In genomic region chr1:202952818-202953217, GRCh38 we compare ENCODE assay signal across 9 cellular contexts. TPM values are rescaled to one million over a fixed set of nuclear protein-coding genes. Genes with fewer than 3 reads are reported as not detected.
DNase-seq lines count a peak whose midpoint lies in the region; ATAC-seq and TF ChIP-seq lines count a peak whose summit lies in the region.
"Had no signal": no experiment of that assay in that cellular context is flagged by ENCODE, and none has a peak within 500 bp of the region (broad histone marks: within the 10 kb centered on the region; RNA-seq: fewer than 3 reads in every experiment).

No MANE protein-coding gene starts in this region.

- H3K79me2 ChIP-seq in OCI-LY7 (ENCODE audit: insufficient read depth, low read depth, low read length) (peaks cover 53% of the 10 kb centered on the region), neural progenitor cell (ENCODE audit: low read depth) (peaks cover 67% of the 10 kb centered on the region)

- H3K9ac ChIP-seq in neural progenitor cell, result no peak overlapping the region

- peaks cover 0 to 47% (median 32%) of the 10 kb centered on the region in 6 donors for H3K36me3 ChIP-seq in spleen
- H3K36me3 ChIP-seq in OCI-LY7 (ENCODE audit: insufficient read depth, low read length), result peaks cover 60% of the 10 kb centered on the region
- no peaks in the 10 kb centered on the region for H3K36me3 ChIP-seq in neural progenitor cell

- DNase-seq in Kasumi-1 (lab: John Stamatoyannopoulos, UW), result peak; percentile 92 to 94
- DNase-seq in activated T-helper 1 cell treated with anti-CD3 and anti-CD28 coated beads, Interleukin-12 subunit alpha, Interleukin-12 subunit beta, Interleukin-2, Interleukin-4 antibody, amounts not matched to agents 30 ng/mL and 10 ng/mL and 1 ng/mL, durations not matched to agents 14 hours and 24 hours and 36 hours (ENCODE audit: low spot score), result no peak
- DNase-seq in glomerular visceral epithelial cell (ENCODE audit: extremely low spot score), result peak; percentile 18
- DNase-seq in spleen, result no peak
- no peak for DNase-seq in OCI-LY7 (ENCODE audit: low spot score)
- no peak for DNase-seq in NCI-H526 treated with DMSO at 0.1 percent for 48 hours (lab: John Stamatoyannopoulos, UW)
- DNase-seq in neural progenitor cell (ENCODE audit: low spot score), result no peak
- DNase-seq: Karpas-422 had no signal

- H3K4me1 ChIP-seq in spleen, result peaks cover 31 to 70% (median 61%) of the 10 kb centered on the region in 6 donors
- peaks cover 9% of the 10 kb centered on the region for H3K4me1 ChIP-seq in OCI-LY7 (ENCODE audit: insufficient read depth, low read length, poor library complexity, severe bottlenecking)
- H3K4me1 ChIP-seq in neural progenitor cell, result peaks cover 6% of the 10 kb centered on the region

- no TSS peak for BruUV-seq in OCI-LY7 (replicated peaks; lab: Mats Ljungman, UMichigan)

- no peaks in the 10 kb centered on the region for H3F3A ChIP-seq in neural progenitor cell (ENCODE audit: low read depth)

- no peaks in the 10 kb centered on the region for H3K9me2 ChIP-seq in OCI-LY7 (ENCODE audit: insufficient read depth, low read length)

- H3K27me3 ChIP-seq in spleen (replicated peaks in 1 of 7) (no peaks in the 10 kb centered on the region), neural progenitor cell (no peaks in the 10 kb centered on the region)

- no peak overlapping the region for H3K4me3 Mint-ChIP-seq in activated T-helper 1 cell treated with anti-CD3 and anti-CD28 coated beads, Interleukin-12 subunit alpha, Interleukin-12 subunit beta, Interleukin-2, Interleukin-4 antibody, amounts not matched to agents 30 ng/mL and 10 ng/mL and 1 ng/mL, durations not matched to agents 14 hours and 24 hours and 36 hours
- H3K4me3 Mint-ChIP-seq in neural progenitor cell, result no peak overlapping the region

- no peak for TF ChIP-seq POLR2A in spleen (IDR thresholded peaks at IDR 0.05)

- H3K27ac ChIP-seq in spleen (peak overlapping the region; percentile 20 to 90 (median 78)), OCI-LY7 (ENCODE audit: low read depth, low read length, poor library complexity, severe bottlenecking) (no peak overlapping the region), neural progenitor cell (no peak overlapping the region)

- TF ChIP-seq CTCF in spleen (IDR thresholded peaks at IDR 0.05 in 8 of 11, conservative IDR thresholded peaks at IDR 0.05 in 3 of 11) (no peak), OCI-LY7 (conservative IDR thresholded peaks at IDR 0.05; ENCODE audit: low read length) (no peak), neural progenitor cell (IDR thresholded peaks at IDR 0.05) (no peak)

- H3K4me2 ChIP-seq in OCI-LY7 (ENCODE audit: low read length), result no peak overlapping the region
- no peak overlapping the region for H3K4me2 ChIP-seq in neural progenitor cell

- CTCF ChIA-PET in OCI-LY7 (lab: Charles Lee; ENCODE audit: unreplicated experiment), result no interaction called here

- no peak for ATAC-seq in HG02610 (IDR thresholded peaks at IDR 0.05; ENCODE audit: unreplicated experiment)

- peaks cover 23% of the 10 kb centered on the region for H3K36me3 Mint-ChIP-seq in activated T-helper 1 cell treated with anti-CD3 and anti-CD28 coated beads, Interleukin-12 subunit alpha, Interleukin-12 subunit beta, Interleukin-2, Interleukin-4 antibody, amounts not matched to agents 30 ng/mL and 10 ng/mL and 1 ng/mL, durations not matched to agents 14 hours and 24 hours and 36 hours (ENCODE audit: low read depth)
- peaks cover 9% of the 10 kb centered on the region for H3K36me3 Mint-ChIP-seq in neural progenitor cell

- peak overlapping the region in 1 of 8 donors; percentile 51 for H3K4me3 ChIP-seq in spleen
- no peak overlapping the region for H3K4me3 ChIP-seq in OCI-LY7 (ENCODE audit: low read depth, low read length, poor library complexity, severe bottlenecking)
- no peak overlapping the region for H3K4me3 ChIP-seq in neural progenitor cell

- H3K27me3 Mint-ChIP-seq in activated T-helper 1 cell treated with anti-CD3 and anti-CD28 coated beads, Interleukin-12 subunit alpha, Interleukin-12 subunit beta, Interleukin-2, Interleukin-4 antibody, amounts not matched to agents 30 ng/mL and 10 ng/mL and 1 ng/mL, durations not matched to agents 14 hours and 24 hours and 36 hours (ENCODE audit: insufficient read depth), result no peaks in the 10 kb centered on the region
- no peaks in the 10 kb centered on the region for H3K27me3 Mint-ChIP-seq in neural progenitor cell (ENCODE audit: insufficient read depth, low read depth)

- no peak overlapping the region for H2AFZ ChIP-seq in OCI-LY7 (ENCODE audit: low read length)
- H2AFZ ChIP-seq in neural progenitor cell (replicated peaks), result no peak overlapping the region

- H3K9me3 Mint-ChIP-seq in activated T-helper 1 cell treated with anti-CD3 and anti-CD28 coated beads, Interleukin-12 subunit alpha, Interleukin-12 subunit beta, Interleukin-2, Interleukin-4 antibody, amounts not matched to agents 30 ng/mL and 10 ng/mL and 1 ng/mL, durations not matched to agents 14 hours and 24 hours and 36 hours, result no peaks in the 10 kb centered on the region
- no peaks in the 10 kb centered on the region for H3K9me3 Mint-ChIP-seq in neural progenitor cell

- H3K27ac Mint-ChIP-seq in activated T-helper 1 cell treated with anti-CD3 and anti-CD28 coated beads, Interleukin-12 subunit alpha, Interleukin-12 subunit beta, Interleukin-2, Interleukin-4 antibody, amounts not matched to agents 30 ng/mL and 10 ng/mL and 1 ng/mL, durations not matched to agents 14 hours and 24 hours and 36 hours, result peak overlapping the region; percentile 7
- H3K27ac Mint-ChIP-seq in neural progenitor cell, result no peak overlapping the region

- H4K20me1 ChIP-seq in OCI-LY7 (ENCODE audit: insufficient read depth, low read length) (peaks cover 12% of the 10 kb centered on the region), neural progenitor cell (ENCODE audit: low read depth) (peaks cover 60% of the 10 kb centered on the region)

- no peaks in the 10 kb centered on the region for H3K9me3 ChIP-seq in spleen
- no peaks in the 10 kb centered on the region for H3K9me3 ChIP-seq in OCI-LY7 (ENCODE audit: low read length)
- H3K9me3 ChIP-seq in neural progenitor cell (ENCODE audit: low read depth), result no peaks in the 10 kb centered on the region

- WGBS in spleen, 5 donors, result 11 to 18% (median 16%) methylated on average over 4 of the region's 4 CpGs

- peaks cover 52% of the 10 kb centered on the region for H3K4me1 Mint-ChIP-seq in activated T-helper 1 cell treated with anti-CD3 and anti-CD28 coated beads, Interleukin-12 subunit alpha, Interleukin-12 subunit beta, Interleukin-2, Interleukin-4 antibody, amounts not matched to agents 30 ng/mL and 10 ng/mL and 1 ng/mL, durations not matched to agents 14 hours and 24 hours and 36 hours (ENCODE audit: low read depth)
- H3K4me1 Mint-ChIP-seq in neural progenitor cell, result peaks cover 12% of the 10 kb centered on the region

- POLR2A ChIA-PET in OCI-LY7 (lab: Charles Lee), result interaction anchor here (0.6 to 1.6 kb wide), 2 partner anchors 8 to 16 kb away, joined by 4 to 7 read pairs; no protein-coding TSS in a partner anchor

- intact Hi-C loops in activated T-helper 1 cell treated with anti-CD3 and anti-CD28 coated beads, Interleukin-12 subunit alpha, Interleukin-12 subunit beta, Interleukin-2, Interleukin-4 antibody, amounts not matched to agents 30 ng/mL and 10 ng/mL and 1 ng/mL, durations not matched to agents 14 hours and 24 hours and 36 hours (cut with micrococcal nuclease), result no loop called here
- intact Hi-C loops in spleen (cut with DNase I; ENCODE audit: low total_unique reads), result no loop called here
- intact Hi-C loops in OCI-LY7 (cut with micrococcal nuclease; ENCODE audit: unreplicated experiment), result no loop called here

RNA-seq across cellular contexts. Expression of gene ADIPOR1, which starts 5.3 kb away (rescaled TPM):
- 88.7 and 93.3 TPM in 2 replicates for total RNA-seq in activated T-helper 1 cell treated with anti-CD3 and anti-CD28 coated beads, Interleukin-12 subunit alpha, Interleukin-12 subunit beta, Interleukin-2, Interleukin-4 antibody, amounts not matched to agents 30 ng/mL and 10 ng/mL and 1 ng/mL, durations not matched to agents 14 hours and 24 hours and 36 hours
- total RNA-seq in spleen (100 to 1,000 TPM in 5 of 7 donors, 10 to 100 TPM in 2; 90.9 to 167 (median 128) TPM), OCI-LY7 (2022) (55.0 and 57.4 TPM in 2 replicates), neural progenitor cell (ENCODE audit: low replicate concordance) (54.6 and 67.0 TPM in 2 replicates)
- 10 to 100 TPM; 34.0 to 57.6 (median 39.7) TPM for polyA plus RNA-seq in spleen
- total RNA-seq in OCI-LY7 (2014; rRNA removed; shearing (Covaris generic)), result 49.4 and 55.2 TPM in 2 replicates

RNA-seq across cellular contexts. Expression of gene CYB5R1, which starts 14.2 kb away (rescaled TPM):
- 21.5 and 21.7 TPM in 2 replicates for total RNA-seq in activated T-helper 1 cell treated with anti-CD3 and anti-CD28 coated beads, Interleukin-12 subunit alpha, Interleukin-12 subunit beta, Interleukin-2, Interleukin-4 antibody, amounts not matched to agents 30 ng/mL and 10 ng/mL and 1 ng/mL, durations not matched to agents 14 hours and 24 hours and 36 hours
- total RNA-seq in spleen (10 to 100 TPM; 41.1 to 60.5 (median 51.4) TPM), OCI-LY7 (2022) (19.3 and 22.2 TPM in 2 replicates), neural progenitor cell (ENCODE audit: low replicate concordance) (12.6 and 19.7 TPM in 2 replicates)
- polyA plus RNA-seq in spleen, result 10 to 100 TPM; 26.2 to 29.9 (median 28.9) TPM
- 12.8 and 14.5 TPM in 2 replicates for total RNA-seq in OCI-LY7 (2014; rRNA removed; shearing (Covaris generic))

RNA-seq across cellular contexts. Expression of gene KLHL12, which starts 25.8 kb away (rescaled TPM):
- 24.9 and 25.5 TPM in 2 replicates for total RNA-seq in activated T-helper 1 cell treated with anti-CD3 and anti-CD28 coated beads, Interleukin-12 subunit alpha, Interleukin-12 subunit beta, Interleukin-2, Interleukin-4 antibody, amounts not matched to agents 30 ng/mL and 10 ng/mL and 1 ng/mL, durations not matched to agents 14 hours and 24 hours and 36 hours
- total RNA-seq in spleen (10 to 100 TPM; 20.6 to 35.4 (median 24.6) TPM), OCI-LY7 (2022) (46.2 and 46.5 TPM in 2 replicates), neural progenitor cell (ENCODE audit: low replicate concordance) (42.7 and 51.4 TPM in 2 replicates)
- 10 to 100 TPM; 14.8 to 16.0 (median 15.8) TPM for polyA plus RNA-seq in spleen
- 33.9 and 35.7 TPM in 2 replicates for total RNA-seq in OCI-LY7 (2014; rRNA removed; shearing (Covaris generic))

RNA-seq across cellular contexts. Expression of gene TMEM183A, which starts 54.4 kb away (rescaled TPM):
- total RNA-seq in activated T-helper 1 cell treated with anti-CD3 and anti-CD28 coated beads, Interleukin-12 subunit alpha, Interleukin-12 subunit beta, Interleukin-2, Interleukin-4 antibody, amounts not matched to agents 30 ng/mL and 10 ng/mL and 1 ng/mL, durations not matched to agents 14 hours and 24 hours and 36 hours, result 69.9 and 83.6 TPM in 2 replicates
- 10 to 100 TPM; 47.6 to 61.9 (median 55.8) TPM for total RNA-seq in spleen
- polyA plus RNA-seq in spleen, result 10 to 100 TPM; 30.3 to 40.7 (median 35.1) TPM
- total RNA-seq in OCI-LY7 (2014; rRNA removed; shearing (Covaris generic)), result 92.4 and 99.3 TPM in 2 replicates
- total RNA-seq in OCI-LY7 (2022), result 75.5 and 83.9 TPM in 2 replicates
- total RNA-seq in neural progenitor cell (ENCODE audit: low replicate concordance), result 92.4 and 111 TPM in 2 replicates

Comparison
In these comparisons a context has a peak if more than half of its experiments do, and no peak if none do; other contexts are left out.
1. DNase-seq: peak in Kasumi-1 (2 of 2) and glomerular visceral epithelial cell (single experiment); none in activated T-helper 1 cell treated with anti-CD3 and anti-CD28 coated beads, Interleukin-12 subunit alpha, Interleukin-12 subunit beta, Interleukin-2, Interleukin-4 antibody, amounts not matched to agents 30 ng/mL and 10 ng/mL and 1 ng/mL, durations not matched to agents 14 hours and 24 hours and 36 hours (single experiment), spleen (single experiment), OCI-LY7 (single experiment), NCI-H526 treated with DMSO at 0.1 percent for 48 hours (single experiment) and neural progenitor cell (single experiment).
2. H3K27ac ChIP-seq: peak in spleen (8 of 8); none in OCI-LY7 (single experiment) and neural progenitor cell (single experiment).